Comparison of ENCODE assay signal across 29 cellular contexts in the genomic region with DNA sequence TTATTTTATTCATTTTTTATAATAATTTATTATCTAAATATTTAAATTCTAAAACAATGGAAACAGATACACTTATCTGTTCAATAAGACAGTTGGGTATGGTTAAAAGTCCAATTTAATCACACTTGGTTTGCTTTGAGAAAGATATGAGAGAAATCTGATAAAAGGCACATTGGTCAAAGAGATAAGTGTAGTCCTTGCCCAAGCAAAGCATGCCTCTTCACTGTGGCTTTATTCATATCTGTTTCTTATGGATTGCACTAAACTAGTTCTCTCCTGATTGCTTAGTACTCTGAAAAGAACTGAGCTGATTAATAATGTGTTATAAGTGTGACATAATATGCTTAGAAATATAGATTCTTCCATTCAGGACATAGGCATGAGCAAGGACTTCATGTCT. TPM values are rescaled to one million over a fixed set of nuclear protein-coding genes. Genes with fewer than 3 reads are reported as not detected.
"Had no signal": no experiment of that assay in that cellular context is flagged by ENCODE, and none has a peak within 500 bp of the region (broad histone marks: within the 10 kb centered on the region; RNA-seq: fewer than 3 reads in every experiment).

No MANE protein-coding gene starts in this region.

- DNase-seq: occipital lobe; ovary; posterior cingulate gyrus; psoas muscle; right cardiac atrium; right lobe of liver; sigmoid colon; small intestine; stimulated activated CD4-positive, alpha-beta T cell treated with anti-CD3 and anti-CD28 coated beads, Interleukin-15, amount 100 ng/mL, for 24 hours; stimulated activated CD4-positive, alpha-beta T cell treated with anti-CD3 and anti-CD28 coated beads, Interleukin-2, amount 100 ng/mL, for 24 hours; stimulated activated CD4-positive, alpha-beta T cell treated with anti-CD3 and anti-CD28 coated beads, Interleukin-2, amount 100 ng/mL, for 48 hours; stimulated activated CD4-positive, alpha-beta T cell treated with anti-CD3 and anti-CD28 coated beads, Interleukin-4, amount 100 ng/mL, for 24 hours; stimulated activated naive B cell treated with anti-CD40 and anti-IgM and Interleukin-4, amounts not matched to agents 10 μg/mL and 1 μg/mL and 100 μg/mL, for 72 hours; stimulated activated naive CD4-positive, alpha-beta T cell treated with Interleukin-2 at 50 U/mL for 16 hours; stomach; thyroid gland; trophoblast cell; upper lobe of left lung had no signal

- ATAC-seq: psoas muscle; right cardiac atrium; right lobe of liver; stimulated activated effector memory CD8-positive, alpha-beta T cell treated with anti-CD3 and anti-CD28 coated beads, Interleukin-12 subunit alpha, Interleukin-12 subunit beta, amount 100 ng/mL, for 72 hours; stimulated activated naive B cell treated with anti-CD40 and anti-IgM and Interleukin-4, amounts not matched to agents 10 μg/mL and 1 μg/mL and 100 μg/mL, for 72 hours had no signal

- FAIRE-seq: urothelium cell line had no signal

RNA-seq across cellular contexts. Expression of gene PF4V1, which starts 55.9 kb away (rescaled TPM):
- total RNA-seq: osteoblast, ovary, progenitor cell of endocrine pancreas, psoas muscle, right cardiac atrium, right lobe of liver, sigmoid colon, skeletal muscle tissue, stomach, subcutaneous adipose tissue, temporal lobe, thoracic aorta, thyroid gland, tibial nerve, upper lobe of left lung, ureter, vagina had no signal
